1 cellular context compared by ENCODE assay signal in the genomic region with DNA sequence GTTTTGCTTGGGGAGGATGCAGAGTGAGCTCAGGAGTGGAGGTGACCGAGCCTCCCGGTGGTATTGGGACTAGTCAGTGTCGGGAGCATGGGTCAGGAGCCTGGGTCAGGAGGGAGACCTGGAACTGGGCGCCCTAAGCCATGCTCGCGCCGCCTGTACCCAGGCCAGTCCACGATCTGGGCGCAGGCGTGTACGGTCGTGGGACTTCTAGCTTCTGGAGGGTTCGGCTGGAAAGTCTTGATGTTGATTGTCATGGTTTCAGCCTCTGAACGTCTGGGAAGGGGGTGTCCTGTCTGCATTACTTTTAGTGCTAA.
A peak's percentile ranks its signal among the peaks of the same experiment; 100 is the strongest.
TF ChIP-seq lines count a peak whose summit lies in the region.

No MANE protein-coding gene starts in this region.

TF ChIP-seq in GM12878, 131 proteins besides CTCF, POLR2A, EP300 and RAD21 (continued from another document):
- peak; percentile 61 for TF ChIP-seq SMAD1 (IDR thresholded peaks at IDR 0.05; ENCODE audit: low read depth, partially characterized antibody)
